In genomic region chr4:70299643-70300042, GRCh38 we compare ENCODE assay signal across 2 cellular contexts.
A peak's percentile ranks its signal among the peaks of the same experiment; 100 is the strongest.
TF ChIP-seq lines count a peak whose summit lies in the region.

No MANE protein-coding gene starts in this region.

TF ChIP-seq in IMR-90, 13 proteins besides CTCF, POLR2A, EP300 and RAD21:
- TF ChIP-seq MAFK (IDR thresholded peaks at IDR 0.05; ENCODE audit: low read depth, low read length): peak; percentile 89
- TF ChIP-seq RCOR1 (IDR thresholded peaks at IDR 0.05; ENCODE audit: insufficient replicate concordance, low read length): no peak

TF ChIP-seq in H1, 55 proteins besides CTCF, POLR2A, EP300 and RAD21:
- TF ChIP-seq ATF2 (IDR thresholded peaks at IDR 0.05; ENCODE audit: low read length) (no peak), HDAC2 (IDR thresholded peaks at IDR 0.05; ENCODE audit: borderline replicate concordance in 1 of 2, low read depth in 2 of 2, low read length in 2 of 2) (no peak), MAFK (IDR thresholded peaks at IDR 0.05; ENCODE audit: low read depth, low read length) (peak; percentile 29; the same call in 1 of the 2 replicates)
